22 cellular contexts compared by ENCODE assay signal in genomic region chr2:54419386-54419785, GRCh38. TPM values are rescaled to one million over a fixed set of nuclear protein-coding genes. Genes with fewer than 3 reads are reported as not detected.
DNase-seq lines count a peak whose midpoint lies in the region; ATAC-seq and TF ChIP-seq lines count a peak whose summit lies in the region.
"Had no signal": no experiment of that assay in that cellular context is flagged by ENCODE, and none has a peak within 500 bp of the region (broad histone marks: within the 10 kb centered on the region; RNA-seq: fewer than 3 reads in every experiment).

No MANE protein-coding gene starts in this region.

- TF ChIP-seq POLR2A in stomach (IDR thresholded peaks at IDR 0.05) = no peak

- H3K9me3 ChIP-seq in stomach = peaks cover 0 to 5% (median 0%) of the 10 kb centered on the region in 4 donors
- H3K9me3 ChIP-seq: SJSA1 had no signal

- peak overlapping the region in 1 of 5 experiments; percentile 2 for H3K4me3 Mint-ChIP-seq in brain
- H3K4me3 Mint-ChIP-seq: activated CD8-positive, alpha-beta T cell treated with anti-CD3 and anti-CD28 coated beads for 36 hours; activated naive CD8-positive, alpha-beta T cell; CD4-positive, alpha-beta T cell; neural crest cell had no signal

- H3K27me3 ChIP-seq in stomach = no peaks in the 10 kb centered on the region
- H3K27me3 ChIP-seq: SJSA1 had no signal

- H3K9me3 Mint-ChIP-seq in brain = peaks cover 0 to 3% (median 0%) of the 10 kb centered on the region in 5 experiments

- H3K27me3 Mint-ChIP-seq in brain = no peaks in the 10 kb centered on the region

- TF ChIP-seq CTCF in AG10803 (conservative IDR thresholded peaks at IDR 0.05; ENCODE audit: low read length) (no peak), brain (conservative IDR thresholded peaks at IDR 0.05) (no peak), stomach (IDR thresholded peaks at IDR 0.05) (no peak)

- H3K4me3 ChIP-seq in AG10803 (ENCODE audit: low read length) = no peak overlapping the region
- H3K4me3 ChIP-seq in stomach = no peak overlapping the region
- H3K4me3 ChIP-seq: SJSA1 had no signal

- DNase-seq in AG10803 (ENCODE audit: low read depth) (peak; percentile 63), left lobe of liver (ENCODE audit: low spot score) (no peak), stomach (no peak), HK-2 (ENCODE audit: unreplicated experiment) (no peak)
- DNase-seq: activated CD4-positive, CD25-positive, alpha-beta regulatory T cell treated with anti-CD3 and anti-CD28 coated beads, Interleukin-2, amount 50 U/mL, for 72 hours; activated CD8-positive, alpha-beta T cell treated with anti-CD3 and anti-CD28 coated beads for 36 hours; CD4-positive, alpha-beta T cell; effector CD8-positive, alpha-beta T cell; EL; midbrain; NCI-H1048; NCI-H187; NCI-H526; posterior cingulate gyrus; T-helper 1 cell had no signal

- intact Hi-C loops in stomach (cut with DNase I; ENCODE audit: low total_unique reads) = no loop called here

- no peaks in the 10 kb centered on the region for H3K36me3 ChIP-seq in stomach
- H3K36me3 ChIP-seq: SJSA1 had no signal

- H3K4me1 ChIP-seq in stomach = peaks cover 0 to 7% (median 3%) of the 10 kb centered on the region in 4 donors
- H3K4me1 ChIP-seq: SJSA1 had no signal

- TF ChIP-seq EP300 in stomach (IDR thresholded peaks at IDR 0.05) = no peak

- H3K27ac ChIP-seq in stomach = peak overlapping the region in 4 of 5 donors; percentile 9 to 55 (median 34)
- H3K27ac ChIP-seq: SJSA1 had no signal

- H3K27ac Mint-ChIP-seq in brain = peak overlapping the region in 3 of 5 experiments; percentile 8 to 89 (median 32)
- H3K27ac Mint-ChIP-seq: activated CD8-positive, alpha-beta T cell treated with anti-CD3 and anti-CD28 coated beads for 36 hours; activated naive CD8-positive, alpha-beta T cell; CD4-positive, alpha-beta T cell had no signal

- no peaks in the 10 kb centered on the region for H3K36me3 Mint-ChIP-seq in brain
- H3K36me3 Mint-ChIP-seq: activated naive CD8-positive, alpha-beta T cell had no signal

- peaks cover 24% of the 10 kb centered on the region for H3K4me1 Mint-ChIP-seq in brain

- 70 to 78% (median 76%) methylated on average over 4 of the region's 4 CpGs for WGBS in stomach, 5 donors

- ATAC-seq in left lobe of liver (peak; percentile 30), HG02759 (IDR thresholded peaks at IDR 0.05; ENCODE audit: unreplicated experiment) (no peak), GM19023 (IDR thresholded peaks at IDR 0.05; ENCODE audit: unreplicated experiment) (no peak)
- ATAC-seq: activated CD8-positive, alpha-beta T cell treated with anti-CD3 and anti-CD28 coated beads for 36 hours; esophagus mucosa had no signal

RNA-seq across cellular contexts. Expression of gene SPTBN1, which starts 36.7 kb away (rescaled TPM):
- polyA plus RNA-seq in brain (ENCODE audit: insufficient read depth, low read depth, low replicate concordance) = 128 TPM
- total RNA-seq in left lobe of liver = 108 TPM
- total RNA-seq in stomach = 100 to 1,000 TPM; 155 to 475 (median 267) TPM
- polyA plus RNA-seq in stomach = 10 to 100 TPM; 28.7 to 33.6 (median 29.6) TPM
